ENCODE assay signal across 8 cellular contexts in the genomic region with DNA sequence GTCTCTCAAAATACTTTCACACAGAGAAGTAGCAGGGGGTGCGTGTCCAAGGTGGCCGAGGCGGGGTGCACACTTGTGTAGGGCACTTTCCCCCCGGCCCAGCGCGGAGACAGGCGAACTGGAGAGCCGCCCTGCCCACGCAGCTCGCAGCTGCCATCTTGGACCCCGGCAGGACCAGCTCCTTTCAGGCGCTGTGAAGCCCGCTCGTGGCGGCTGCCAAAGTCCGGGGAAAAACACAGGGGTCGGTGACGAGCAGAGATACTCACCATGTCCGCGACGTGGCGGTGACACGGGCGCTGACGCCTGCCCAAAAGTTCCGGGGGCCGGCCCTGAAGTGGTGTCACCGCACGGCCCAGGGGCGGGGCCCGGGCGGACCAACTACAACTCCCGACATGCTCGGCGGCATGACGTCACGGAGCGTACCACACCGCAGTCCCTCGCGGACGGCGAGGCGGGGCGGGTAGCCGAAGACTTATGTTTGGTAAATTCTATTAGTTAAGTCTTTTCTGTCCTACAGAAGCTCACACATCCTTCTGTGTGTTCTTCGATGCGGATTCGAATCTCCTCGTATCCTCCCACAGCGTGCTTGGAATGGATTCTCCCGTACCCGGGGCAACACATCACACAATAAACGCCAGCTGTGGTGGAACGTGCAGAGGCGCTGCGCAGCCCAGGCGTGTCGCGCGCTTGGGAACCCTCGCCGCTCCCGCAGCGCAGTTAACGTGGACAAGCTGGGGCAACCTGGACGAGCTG.
DNase-seq lines count a peak whose midpoint lies in the region; ATAC-seq lines count a peak whose summit lies in the region.

A gene with protein sequence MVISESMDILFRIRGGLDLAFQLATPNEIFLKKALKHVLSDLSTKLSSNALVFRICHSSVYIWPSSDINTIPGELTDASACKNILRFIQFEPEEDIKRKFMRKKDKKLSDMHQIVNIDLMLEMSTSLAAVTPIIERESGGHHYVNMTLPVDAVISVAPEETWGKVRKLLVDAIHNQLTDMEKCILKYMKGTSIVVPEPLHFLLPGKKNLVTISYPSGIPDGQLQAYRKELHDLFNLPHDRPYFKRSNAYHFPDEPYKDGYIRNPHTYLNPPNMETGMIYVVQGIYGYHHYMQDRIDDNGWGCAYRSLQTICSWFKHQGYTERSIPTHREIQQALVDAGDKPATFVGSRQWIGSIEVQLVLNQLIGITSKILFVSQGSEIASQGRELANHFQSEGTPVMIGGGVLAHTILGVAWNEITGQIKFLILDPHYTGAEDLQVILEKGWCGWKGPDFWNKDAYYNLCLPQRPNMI (minus strand): TSS at position 365 of the 753 bp plus-strand sequence. CDS start 96 bp downstream, at position 269.

- DNase-seq in COLO668 (lab: John Stamatoyannopoulos, UW; ENCODE audit: unreplicated experiment), result peak; percentile 92
- peak; percentile 51 for DNase-seq in HS-27A (ENCODE audit: low read depth)
- DNase-seq in NK-92 treated with Interleukin-12 subunit alpha and Interleukin-12 subunit beta, amount 100 ng/mL, for 24 hours (lab: John Stamatoyannopoulos, UW), result peak; percentile 78
- peak; percentile 77 to 84 for DNase-seq in activated CD8-positive, alpha-beta memory T cell treated with anti-CD3 and anti-CD28 coated beads for 4 hours (ENCODE audit: low read depth in 2 of 2)
- DNase-seq in effector memory CD8-positive, alpha-beta T cell, result peak; percentile 89 to 93 (median 92)
- DNase-seq in medulla oblongata (ENCODE audit: extremely low spot score), result peak; percentile 90
- peak; percentile 65 to 85 (median 71) for DNase-seq in stimulated activated CD4-positive, alpha-beta T cell treated with anti-CD3 and anti-CD28 coated beads, TNF-alpha, amount 100 ng/mL, for 48 hours (ENCODE audit: low read depth in 3 of 3)

- H3K36me3 Mint-ChIP-seq in effector memory CD8-positive, alpha-beta T cell (ENCODE audit: insufficient read depth), result peaks cover 23% of the 10 kb centered on the region

- H3K4me3 Mint-ChIP-seq in effector memory CD8-positive, alpha-beta T cell, result peak within 1 kb of the TSS; percentile 82 to 84

- H3K27me3 Mint-ChIP-seq in effector memory CD8-positive, alpha-beta T cell, result peaks cover 5 to 7% of the 10 kb centered on the region in 2 donors

- no peaks in the 10 kb centered on the region for H3K9me3 Mint-ChIP-seq in effector memory CD8-positive, alpha-beta T cell

- peak; percentile 94 for ATAC-seq in GM19468 (IDR thresholded peaks at IDR 0.05; ENCODE audit: extremely low read depth, unreplicated experiment)
- ATAC-seq in effector memory CD8-positive, alpha-beta T cell (replicated peaks), result peak; percentile 86

- peak within 1 kb of the TSS; percentile 93 to 94 for H3K27ac Mint-ChIP-seq in effector memory CD8-positive, alpha-beta T cell

- H3K4me1 Mint-ChIP-seq in effector memory CD8-positive, alpha-beta T cell (ENCODE audit: low read depth in 2 of 2), result peaks cover 26 to 28% of the 10 kb centered on the region in 2 donors

Comparison
In these comparisons a context has a peak if more than half of its experiments do, and no peak if none do; other contexts are left out.
1. Peak in every context shown above with its lines: DNase-seq and ATAC-seq.